ENCODE assay signal across 17 cellular contexts in the genomic region with DNA sequence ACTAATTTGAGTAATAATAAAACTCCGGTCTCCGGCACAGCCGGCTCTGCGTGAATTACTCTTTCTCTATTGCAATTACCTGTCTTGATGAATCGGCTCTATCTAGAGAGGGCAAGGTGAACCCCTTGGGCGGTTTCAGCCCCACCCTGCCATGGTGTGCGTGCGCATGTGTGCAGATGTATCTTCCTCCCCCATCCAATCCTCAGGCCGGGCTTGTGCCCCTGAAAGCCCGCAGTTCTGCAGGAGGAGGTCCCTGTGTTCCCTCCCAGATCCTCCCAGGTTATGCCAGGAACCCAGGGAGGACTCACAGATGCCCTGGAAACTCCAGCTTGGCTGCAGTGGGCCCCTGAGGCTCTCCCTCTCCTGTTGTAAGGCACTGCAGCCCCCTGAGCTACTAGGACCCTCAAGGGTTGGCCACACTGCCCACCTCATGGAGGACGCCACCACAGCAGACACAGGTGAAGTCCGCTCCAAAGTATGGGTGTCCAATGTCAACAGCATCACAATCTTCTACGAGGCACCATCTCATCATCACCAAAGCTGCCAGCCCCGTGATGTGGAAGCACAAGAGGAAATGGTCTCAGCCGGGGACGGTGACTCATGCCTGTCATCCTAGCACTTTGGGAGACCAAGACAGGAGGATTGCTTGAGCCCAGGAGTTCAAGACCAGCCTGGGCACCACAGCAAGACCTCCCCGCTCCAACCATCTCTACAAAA. TPM values are rescaled to one million over a fixed set of nuclear protein-coding genes. Genes with fewer than 3 reads are reported as not detected.
DNase-seq lines count a peak whose midpoint lies in the region; ATAC-seq and TF ChIP-seq lines count a peak whose summit lies in the region.
"Had no signal": no experiment of that assay in that cellular context is flagged by ENCODE, and none has a peak within 500 bp of the region (broad histone marks: within the 10 kb centered on the region; RNA-seq: fewer than 3 reads in every experiment).

No MANE protein-coding gene starts in this region.

- H3K27ac ChIP-seq in HEK293 (ENCODE audit: extremely low read depth, low read depth, low read length): no peak overlapping the region
- H3K27ac ChIP-seq: SJSA1 had no signal

- no peaks in the 10 kb centered on the region for H3K36me3 Mint-ChIP-seq in activated CD4-positive, alpha-beta memory T cell treated with anti-CD3 and anti-CD28 coated beads, Interleukin-2, amount 10 ng/mL, durations not matched to agents 7 days and 5 days (ENCODE audit: low read depth)
- H3K36me3 Mint-ChIP-seq: CD4-positive, CD25-positive, alpha-beta regulatory T cell had no signal

- H3K4me3 Mint-ChIP-seq in activated CD4-positive, alpha-beta memory T cell treated with anti-CD3 and anti-CD28 coated beads, Interleukin-2, amount 10 ng/mL, durations not matched to agents 7 days and 5 days: no peak overlapping the region
- H3K4me3 Mint-ChIP-seq: activated T-helper 1 cell treated with anti-CD3 and anti-CD28 coated beads, Interleukin-12 subunit alpha, Interleukin-12 subunit beta, Interleukin-2, Interleukin-4 antibody, amounts not matched to agents 30 ng/mL and 10 ng/mL and 1 ng/mL, durations not matched to agents 14 hours and 24 hours and 36 hours; CD4-positive, CD25-positive, alpha-beta regulatory T cell; stimulated activated memory B cell treated with anti-CD40 and anti-IgM and Interleukin-4, amounts not matched to agents 10 μg/mL and 1 μg/mL and 100 μg/mL, for 72 hours had no signal

- H3K4me1 ChIP-seq in HEK293 (ENCODE audit: control insufficient read depth, insufficient read depth, low read length): no peaks in the 10 kb centered on the region

- H3K27me3 Mint-ChIP-seq in activated CD4-positive, alpha-beta memory T cell treated with anti-CD3 and anti-CD28 coated beads, Interleukin-2, amount 10 ng/mL, durations not matched to agents 7 days and 5 days: no peaks in the 10 kb centered on the region
- H3K27me3 Mint-ChIP-seq: CD4-positive, CD25-positive, alpha-beta regulatory T cell had no signal

- H3K4me3 ChIP-seq in AG10803 (ENCODE audit: low read length) (no peak overlapping the region), HEK293 (ENCODE audit: low read depth, low read length) (no peak overlapping the region)
- H3K4me3 ChIP-seq: SJSA1 had no signal

- H3K9me3 ChIP-seq in HEK293 (ENCODE audit: control insufficient read depth, insufficient read depth, low read depth, low read length): no peaks in the 10 kb centered on the region

- H3K4me1 Mint-ChIP-seq in activated CD4-positive, alpha-beta memory T cell treated with anti-CD3 and anti-CD28 coated beads, Interleukin-2, amount 10 ng/mL, durations not matched to agents 7 days and 5 days: no peaks in the 10 kb centered on the region
- H3K4me1 Mint-ChIP-seq: CD4-positive, CD25-positive, alpha-beta regulatory T cell; stimulated activated memory B cell treated with anti-CD40 and anti-IgM and Interleukin-4, amounts not matched to agents 10 μg/mL and 1 μg/mL and 100 μg/mL, for 72 hours had no signal

- no peaks in the 10 kb centered on the region for H3K9me3 Mint-ChIP-seq in activated CD4-positive, alpha-beta memory T cell treated with anti-CD3 and anti-CD28 coated beads, Interleukin-2, amount 10 ng/mL, durations not matched to agents 7 days and 5 days
- H3K9me3 Mint-ChIP-seq: activated T-helper 1 cell treated with anti-CD3 and anti-CD28 coated beads, Interleukin-12 subunit alpha, Interleukin-12 subunit beta, Interleukin-2, Interleukin-4 antibody, amounts not matched to agents 30 ng/mL and 10 ng/mL and 1 ng/mL, durations not matched to agents 14 hours and 24 hours and 36 hours had no signal

- TF ChIP-seq CTCF in AG10803 (conservative IDR thresholded peaks at IDR 0.05; ENCODE audit: low read length) (no peak), HEK293 (tag by site-specific recombination; IDR thresholded peaks at IDR 0.05) (no peak)

- no peak for ATAC-seq in GM21529 (IDR thresholded peaks at IDR 0.05; ENCODE audit: unreplicated experiment)
- ATAC-seq: stimulated activated memory B cell treated with anti-CD40 and anti-IgM and Interleukin-4, amounts not matched to agents 10 μg/mL and 1 μg/mL and 100 μg/mL, for 72 hours had no signal

- DNase-seq in AG10803 (ENCODE audit: low read depth) (peak; percentile 34), RPMI7951 (ENCODE audit: low read depth) (peak; percentile 73), glomerular visceral epithelial cell (ENCODE audit: extremely low spot score) (peak; percentile 23), iPS-NIHi7 (ENCODE audit: extremely low spot score) (no peak)
- DNase-seq in stimulated activated CD8-positive, alpha-beta memory T cell treated with anti-CD3 and anti-CD28 coated beads, Interleukin-4, amount 100 ng/mL, for 48 hours: no peak
- no peak for DNase-seq in activated CD4-positive, alpha-beta memory T cell treated with anti-CD3 and anti-CD28 coated beads, Interleukin-2, amount 10 ng/mL, durations not matched to agents 7 days and 5 days
- DNase-seq: activated CD4-positive, CD25-positive, alpha-beta regulatory T cell treated with anti-CD3 and anti-CD28 coated beads, Interleukin-2, amount 50 U/mL, for 72 hours; CD4-positive, CD25-positive, alpha-beta regulatory T cell; hippocampal formation had no signal

- POLR2A ChIA-PET in HEK293 (lab: Yijun Ruan, JAX): no interaction called here
- POLR2A ChIA-PET in activated CD4-positive, alpha-beta memory T cell treated with anti-CD3 and anti-CD28 coated beads, Interleukin-2, amount 10 ng/mL, durations not matched to agents 7 days and 5 days (lab: Charles Lee): no interaction called here

- CTCF ChIA-PET in HEK293 (lab: Yijun Ruan, JAX): interaction anchor here (0.6 to 1.7 kb wide), 2 partner anchors 75 to 1951 kb away, joined by 4 read pairs; no protein-coding TSS in a partner anchor
- CTCF ChIA-PET in activated CD4-positive, alpha-beta memory T cell treated with anti-CD3 and anti-CD28 coated beads, Interleukin-2, amount 10 ng/mL, durations not matched to agents 7 days and 5 days (lab: Charles Lee): no interaction called here

- H3K27ac Mint-ChIP-seq in activated CD4-positive, alpha-beta memory T cell treated with anti-CD3 and anti-CD28 coated beads, Interleukin-2, amount 10 ng/mL, durations not matched to agents 7 days and 5 days: no peak overlapping the region
- H3K27ac Mint-ChIP-seq: activated T-helper 1 cell treated with anti-CD3 and anti-CD28 coated beads, Interleukin-12 subunit alpha, Interleukin-12 subunit beta, Interleukin-2, Interleukin-4 antibody, amounts not matched to agents 30 ng/mL and 10 ng/mL and 1 ng/mL, durations not matched to agents 14 hours and 24 hours and 36 hours; progenitor cell of endocrine pancreas; stimulated activated memory B cell treated with anti-CD40 and anti-IgM and Interleukin-4, amounts not matched to agents 10 μg/mL and 1 μg/mL and 100 μg/mL, for 72 hours had no signal

- no peaks in the 10 kb centered on the region for H3K36me3 ChIP-seq in HEK293 (ENCODE audit: control insufficient read depth in 2 of 2, insufficient read depth in 1 of 2, low read length in 2 of 2)
- H3K36me3 ChIP-seq: SJSA1 had no signal

TF ChIP-seq in HEK293, 187 proteins besides CTCF, POLR2A, EP300 and RAD21:
- TF ChIP-seq ZNF585B (tag by site-specific recombination; IDR thresholded peaks at IDR 0.05) (no peak), ZIC2 (tag by site-specific recombination; IDR thresholded peaks at IDR 0.05) (peak; percentile 14; the same call in 1 of the 2 replicates), GLIS1 (tag by site-specific recombination; IDR thresholded peaks at IDR 0.05) (peak; percentile 53), ZNF600 (tag by site-specific recombination; IDR thresholded peaks at IDR 0.05) (0 out of 2 replicates have a peak, but pooled peaks have one; percentile 39), ZNF629 (tag by site-specific recombination; IDR thresholded peaks at IDR 0.05) (0 out of 2 replicates have a peak, but pooled peaks have one; percentile 13)
- TF ChIP-seq, protein P1, sequence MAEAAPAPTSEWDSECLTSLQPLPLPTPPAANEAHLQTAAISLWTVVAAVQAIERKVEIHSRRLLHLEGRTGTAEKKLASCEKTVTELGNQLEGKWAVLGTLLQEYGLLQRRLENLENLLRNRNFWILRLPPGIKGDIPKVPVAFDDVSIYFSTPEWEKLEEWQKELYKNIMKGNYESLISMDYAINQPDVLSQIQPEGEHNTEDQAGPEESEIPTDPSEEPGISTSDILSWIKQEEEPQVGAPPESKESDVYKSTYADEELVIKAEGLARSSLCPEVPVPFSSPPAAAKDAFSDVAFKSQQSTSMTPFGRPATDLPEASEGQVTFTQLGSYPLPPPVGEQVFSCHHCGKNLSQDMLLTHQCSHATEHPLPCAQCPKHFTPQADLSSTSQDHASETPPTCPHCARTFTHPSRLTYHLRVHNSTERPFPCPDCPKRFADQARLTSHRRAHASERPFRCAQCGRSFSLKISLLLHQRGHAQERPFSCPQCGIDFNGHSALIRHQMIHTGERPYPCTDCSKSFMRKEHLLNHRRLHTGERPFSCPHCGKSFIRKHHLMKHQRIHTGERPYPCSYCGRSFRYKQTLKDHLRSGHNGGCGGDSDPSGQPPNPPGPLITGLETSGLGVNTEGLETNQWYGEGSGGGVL (tag by site-specific recombination; IDR thresholded peaks at IDR 0.05): no peak
- TF ChIP-seq, protein P2, sequence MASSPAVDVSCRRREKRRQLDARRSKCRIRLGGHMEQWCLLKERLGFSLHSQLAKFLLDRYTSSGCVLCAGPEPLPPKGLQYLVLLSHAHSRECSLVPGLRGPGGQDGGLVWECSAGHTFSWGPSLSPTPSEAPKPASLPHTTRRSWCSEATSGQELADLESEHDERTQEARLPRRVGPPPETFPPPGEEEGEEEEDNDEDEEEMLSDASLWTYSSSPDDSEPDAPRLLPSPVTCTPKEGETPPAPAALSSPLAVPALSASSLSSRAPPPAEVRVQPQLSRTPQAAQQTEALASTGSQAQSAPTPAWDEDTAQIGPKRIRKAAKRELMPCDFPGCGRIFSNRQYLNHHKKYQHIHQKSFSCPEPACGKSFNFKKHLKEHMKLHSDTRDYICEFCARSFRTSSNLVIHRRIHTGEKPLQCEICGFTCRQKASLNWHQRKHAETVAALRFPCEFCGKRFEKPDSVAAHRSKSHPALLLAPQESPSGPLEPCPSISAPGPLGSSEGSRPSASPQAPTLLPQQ (tag by site-specific recombination; IDR thresholded peaks at IDR 0.05): no peak

RNA-seq across cellular contexts. Expression of a gene that starts 48.5 kb away (rescaled TPM):
- 0.20 TPM in 1 of 2 replicates, not detected in the other for total RNA-seq in RPMI7951 (2014; rRNA removed; shearing (Covaris generic))
- not detected for total RNA-seq in activated CD4-positive, alpha-beta memory T cell treated with anti-CD3 and anti-CD28 coated beads, Interleukin-2, amount 10 ng/mL, durations not matched to agents 7 days and 5 days
- total RNA-seq: activated T-helper 1 cell treated with anti-CD3 and anti-CD28 coated beads, Interleukin-12 subunit alpha, Interleukin-12 subunit beta, Interleukin-2, Interleukin-4 antibody, amounts not matched to agents 30 ng/mL and 10 ng/mL and 1 ng/mL, durations not matched to agents 14 hours and 24 hours and 36 hours; aorta; CD4-positive, CD25-positive, alpha-beta regulatory T cell; NCI-H460; progenitor cell of endocrine pancreas; SJSA1 had no signal

Comparison
In these comparisons a context has a peak if more than half of its experiments do, and no peak if none do; other contexts are left out.
1. DNase-seq: peak in AG10803 (single experiment), RPMI7951 (single experiment) and glomerular visceral epithelial cell (single experiment); none in iPS-NIHi7 (single experiment), stimulated activated CD8-positive, alpha-beta memory T cell treated with anti-CD3 and anti-CD28 coated beads, Interleukin-4, amount 100 ng/mL, for 48 hours (single experiment) and activated CD4-positive, alpha-beta memory T cell treated with anti-CD3 and anti-CD28 coated beads, Interleukin-2, amount 10 ng/mL, durations not matched to agents 7 days and 5 days (single experiment).